In the genomic region with DNA sequence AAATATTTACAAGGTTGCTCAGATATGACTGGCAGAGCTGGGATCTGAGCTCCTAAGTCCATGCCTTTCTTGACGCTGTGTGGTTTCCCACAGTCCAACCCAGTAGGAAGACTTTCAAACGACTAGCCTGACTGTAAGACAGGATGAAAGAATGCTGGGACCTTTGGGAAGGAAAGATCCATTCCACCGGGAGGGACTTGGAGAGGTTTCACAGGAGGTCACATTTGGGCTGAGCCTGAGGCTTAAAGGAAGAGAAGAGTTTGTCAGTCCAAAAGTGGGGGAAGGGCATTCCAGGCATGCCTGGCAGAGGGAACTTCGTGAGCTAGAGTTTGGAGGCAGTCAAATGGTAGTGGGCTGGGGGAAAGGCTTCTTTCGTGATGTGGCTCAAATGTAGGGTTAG, we compare ENCODE assay signal across 18 cellular contexts. TPM values are rescaled to one million over a fixed set of nuclear protein-coding genes. Genes with fewer than 3 reads are reported as not detected.
DNase-seq lines count a peak whose midpoint lies in the region; ATAC-seq and TF ChIP-seq lines count a peak whose summit lies in the region.
"Had no signal": no experiment of that assay in that cellular context is flagged by ENCODE, and none has a peak within 500 bp of the region (broad histone marks: within the 10 kb centered on the region; RNA-seq: fewer than 3 reads in every experiment).

No MANE protein-coding gene starts in this region.

- ATAC-seq in HG02798 (IDR thresholded peaks at IDR 0.05; ENCODE audit: poor library complexity, unreplicated experiment) (no peak), GM18870 (IDR thresholded peaks at IDR 0.05; ENCODE audit: unreplicated experiment) (no peak)
- ATAC-seq: activated CD8-positive, alpha-beta T cell treated with anti-CD3 and anti-CD28 coated beads, Interleukin-2, amount 10 ng/mL, durations not matched to agents 7 days and 5 days; natural killer cell had no signal

- peaks cover 39% of the 10 kb centered on the region for H3K9me3 Mint-ChIP-seq in endodermal cell
- H3K9me3 Mint-ChIP-seq: activated T-helper 1 cell treated with anti-CD3 and anti-CD28 coated beads, Interleukin-12 subunit alpha, Interleukin-12 subunit beta, Interleukin-2, Interleukin-4 antibody, amounts not matched to agents 30 ng/mL and 10 ng/mL and 1 ng/mL, durations not matched to agents 14 hours and 24 hours and 36 hours had no signal

- WGBS in HUES64 = 18% methylated on average over 5 of the region's 5 CpGs
- WGBS in endodermal cell (ENCODE audit: insufficient coverage in 1 of 2, insufficient read length in 1 of 2), 2 experiments = 25% methylated on average over 5 of the region's 5 CpGs; no CpG with 5 or more reads in 1 of the 2 experiments
- 11 to 17% methylated on average over 1 to 3 of the region's 5 CpGs for WGBS in mesodermal cell (ENCODE audit: insufficient coverage in 2 of 2), 2 experiments

- no peak overlapping the region for H3K4me3 Mint-ChIP-seq in endodermal cell
- H3K4me3 Mint-ChIP-seq: activated CD8-positive, alpha-beta T cell treated with anti-CD3 and anti-CD28 coated beads, Interleukin-2, amount 10 ng/mL, durations not matched to agents 7 days and 5 days; activated T-helper 1 cell treated with anti-CD3 and anti-CD28 coated beads, Interleukin-12 subunit alpha, Interleukin-12 subunit beta, Interleukin-2, Interleukin-4 antibody, amounts not matched to agents 30 ng/mL and 10 ng/mL and 1 ng/mL, durations not matched to agents 14 hours and 24 hours and 36 hours; natural killer cell had no signal

- H3K27ac Mint-ChIP-seq in endodermal cell = no peak overlapping the region
- H3K27ac Mint-ChIP-seq: activated CD8-positive, alpha-beta T cell treated with anti-CD3 and anti-CD28 coated beads, Interleukin-2, amount 10 ng/mL, durations not matched to agents 7 days and 5 days; activated T-helper 1 cell treated with anti-CD3 and anti-CD28 coated beads, Interleukin-12 subunit alpha, Interleukin-12 subunit beta, Interleukin-2, Interleukin-4 antibody, amounts not matched to agents 30 ng/mL and 10 ng/mL and 1 ng/mL, durations not matched to agents 14 hours and 24 hours and 36 hours; natural killer cell had no signal

- H3K4me3 ChIP-seq in HUES64 (ENCODE audit: low read length) (peak overlapping the region; percentile 19; the same call in 1 of the 2 replicates), endodermal cell (ENCODE audit: low read length) (no peak overlapping the region), mesodermal cell (ENCODE audit: extremely low read depth, insufficient read depth, low read length, poor library complexity, severe bottlenecking) (no peak overlapping the region)
- no peak overlapping the region for H3K4me3 ChIP-seq in effector memory CD4-positive, alpha-beta T cell (ENCODE audit: insufficient read depth, low read depth, low read length, poor library complexity, severe bottlenecking)
- H3K4me3 ChIP-seq: stomach had no signal

- peak; percentile 35 for DNase-seq in AG20443 (ENCODE audit: low spot score)
- peak; percentile 74 for DNase-seq in endodermal cell
- no peak for DNase-seq in stimulated activated CD4-positive, alpha-beta T cell treated with anti-CD3 and anti-CD28 coated beads, Interleukin-12 subunit alpha, Interleukin-12 subunit beta, amount 100 ng/mL, for 4 hours
- DNase-seq in effector memory CD4-positive, alpha-beta T cell = no peak
- DNase-seq: activated CD8-positive, alpha-beta T cell treated with anti-CD3 and anti-CD28 coated beads, Interleukin-2, amount 10 ng/mL, durations not matched to agents 7 days and 5 days; amniotic stem cell; MM.1S; natural killer cell; NCI-H2081 treated with DMSO at 0.1 percent for 48 hours; NCI-H524 treated with DMSO at 0.1 percent for 48 hours; OCI-M1; stimulated activated CD4-positive, alpha-beta T cell treated with anti-CD3 and anti-CD28 coated beads, Interleukin-15, amount 100 ng/mL, for 24 hours; stomach had no signal

- H3K27me3 ChIP-seq in HUES64 (ENCODE audit: insufficient read depth, low read length) (peaks cover 12% of the 10 kb centered on the region), endodermal cell (ENCODE audit: control insufficient read depth, insufficient read depth, low read length, poor library complexity, severe bottlenecking) (no peaks in the 10 kb centered on the region)
- no peaks in the 10 kb centered on the region for H3K27me3 ChIP-seq in effector memory CD4-positive, alpha-beta T cell (replicated peaks; ENCODE audit: control insufficient read depth, insufficient read depth, low read length, poor library complexity, severe bottlenecking)

- H3K9ac ChIP-seq in HUES64 (ENCODE audit: low read depth, low read length) = no peak overlapping the region
- no peak overlapping the region for H3K9ac ChIP-seq in endodermal cell (ENCODE audit: extremely low read depth, low read length, poor library complexity, severe bottlenecking)

- no peak for TF ChIP-seq CTCF in endodermal cell (conservative IDR thresholded peaks at IDR 0.05)

- H3K27me3 Mint-ChIP-seq in endodermal cell (ENCODE audit: insufficient read depth) = peaks cover 10% of the 10 kb centered on the region

- H3K27ac ChIP-seq in HUES64 (ENCODE audit: low read depth, low read length) (peak overlapping the region; percentile 46; the same call in 1 of the 2 replicates), endodermal cell (ENCODE audit: low read depth, low read length) (no peak overlapping the region), mesodermal cell (ENCODE audit: low read depth, low read length, severe bottlenecking) (peak overlapping the region; percentile 45)
- no peak overlapping the region for H3K27ac ChIP-seq in effector memory CD4-positive, alpha-beta T cell (ENCODE audit: insufficient read depth, low read length, poor library complexity, severe bottlenecking)
- H3K27ac ChIP-seq: stomach had no signal

- H3K4me1 ChIP-seq in HUES64 (ENCODE audit: insufficient read depth, low read length) = peaks cover 18% of the 10 kb centered on the region
- no peaks in the 10 kb centered on the region for H3K4me1 ChIP-seq in endodermal cell (ENCODE audit: control insufficient read depth, insufficient read depth, low read length)
- peaks cover 4% of the 10 kb centered on the region for H3K4me1 ChIP-seq in mesodermal cell (ENCODE audit: control insufficient read depth, insufficient read depth, low read length, poor library complexity, severe bottlenecking)
- H3K4me1 ChIP-seq in effector memory CD4-positive, alpha-beta T cell (ENCODE audit: control insufficient read depth, insufficient read depth, low read length, poor library complexity, severe bottlenecking) = no peaks in the 10 kb centered on the region

- H3K36me3 Mint-ChIP-seq in endodermal cell (ENCODE audit: low read depth) = no peaks in the 10 kb centered on the region
- H3K36me3 Mint-ChIP-seq: natural killer cell had no signal

- H3K36me3 ChIP-seq in HUES64 (ENCODE audit: insufficient read depth, low read length) = no peaks in the 10 kb centered on the region
- no peaks in the 10 kb centered on the region for H3K36me3 ChIP-seq in endodermal cell (ENCODE audit: control insufficient read depth, insufficient read depth, low read length)
- no peaks in the 10 kb centered on the region for H3K36me3 ChIP-seq in mesodermal cell (ENCODE audit: control insufficient read depth, insufficient read depth, low read length)
- no peaks in the 10 kb centered on the region for H3K36me3 ChIP-seq in effector memory CD4-positive, alpha-beta T cell (ENCODE audit: control insufficient read depth, insufficient read depth, low read length)
- H3K36me3 ChIP-seq: stomach had no signal

- H3K9me3 ChIP-seq in HUES64 (ENCODE audit: insufficient read depth, low read depth, low read length) (no peaks in the 10 kb centered on the region), endodermal cell (ENCODE audit: control insufficient read depth, low read length) (no peaks in the 10 kb centered on the region), mesodermal cell (ENCODE audit: control insufficient read depth, low read length) (no peaks in the 10 kb centered on the region)
- no peaks in the 10 kb centered on the region for H3K9me3 ChIP-seq in effector memory CD4-positive, alpha-beta T cell (ENCODE audit: control insufficient read depth, low read length)
- H3K9me3 ChIP-seq: stomach had no signal

- H3K4me1 Mint-ChIP-seq in endodermal cell = peaks cover 5% of the 10 kb centered on the region
- H3K4me1 Mint-ChIP-seq: natural killer cell had no signal

RNA-seq across cellular contexts. Expression of gene STARD8, which starts 1.5 kb away (rescaled TPM):
- polyA plus RNA-seq in HUES64 (2013, experiment 1 of 2) = 1.8 TPM
- 2.8 TPM for polyA plus RNA-seq in HUES64 (2013, experiment 2 of 2)
- total RNA-seq in endodermal cell = 1 to 10 TPM; 1.5 to 1.8 TPM
- 3.1 TPM for polyA plus RNA-seq in endodermal cell (2013, experiment 1 of 2)
- polyA plus RNA-seq in endodermal cell (2013, experiment 2 of 2) = 2.7 TPM
- polyA plus RNA-seq in mesodermal cell (2013, experiment 1 of 2) = 14.4 TPM
- 9.2 TPM for polyA plus RNA-seq in mesodermal cell (2013, experiment 2 of 2)

Comparison
In these comparisons a context has a peak if more than half of its experiments do, and no peak if none do; other contexts are left out.
1. DNase-seq: peak in AG20443 (single experiment) and endodermal cell (single experiment); none in stimulated activated CD4-positive, alpha-beta T cell treated with anti-CD3 and anti-CD28 coated beads, Interleukin-12 subunit alpha, Interleukin-12 subunit beta, amount 100 ng/mL, for 4 hours (single experiment) and effector memory CD4-positive, alpha-beta T cell (0 of 3).
2. H3K27ac ChIP-seq: peak in HUES64 (single experiment) and mesodermal cell (single experiment); none in endodermal cell (single experiment) and effector memory CD4-positive, alpha-beta T cell (single experiment).